In the genomic region with DNA sequence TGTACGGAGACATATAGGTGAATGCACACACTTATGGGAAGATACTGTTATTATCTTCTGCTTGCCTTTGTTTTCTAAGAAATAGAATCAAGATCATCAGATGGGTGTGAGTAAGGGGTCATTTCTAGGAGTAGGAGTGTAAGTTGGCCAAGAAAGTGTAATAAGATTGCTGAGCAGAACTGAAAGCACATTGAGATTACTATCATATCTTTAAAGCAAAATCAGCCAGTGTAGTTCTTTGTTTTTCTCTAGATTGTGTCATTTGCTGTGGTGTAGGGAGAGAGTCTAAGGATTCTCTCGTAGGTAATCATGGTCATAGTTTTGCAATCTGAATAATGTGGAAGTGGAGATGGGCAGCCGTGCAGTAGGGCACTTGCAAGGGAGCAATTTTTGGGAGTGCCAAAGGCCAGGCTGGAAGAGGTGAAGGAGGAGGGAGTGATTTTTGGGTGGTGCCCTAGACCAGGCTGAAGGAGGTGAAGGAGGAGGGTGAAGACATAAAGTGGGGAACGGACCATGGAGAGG, we compare ENCODE assay signal across 19 cellular contexts.
A peak's percentile ranks its signal among the peaks of the same experiment; 100 is the strongest.
DNase-seq lines count a peak whose midpoint lies in the region; ATAC-seq, FAIRE-seq and TF ChIP-seq lines count a peak whose summit lies in the region.
"Had no signal": no experiment of that assay in that cellular context is flagged by ENCODE, and none has a peak within 500 bp of the region (broad histone marks: within the 10 kb centered on the region; RNA-seq: fewer than 3 reads in every experiment).

No MANE protein-coding gene starts in this region.

- H2AFZ ChIP-seq in Loucy (ENCODE audit: low read length), result no peak overlapping the region
- no peak overlapping the region for H2AFZ ChIP-seq in GM12878 (ENCODE audit: control insufficient read depth, low read depth, low read length)
- no peak overlapping the region for H2AFZ ChIP-seq in MM.1S (ENCODE audit: low read length)
- H2AFZ ChIP-seq: GM23338 had no signal

- H3K9me2 ChIP-seq in Loucy (replicated peaks; ENCODE audit: low read depth, low read length) (no peaks in the 10 kb centered on the region), MM.1S (replicated peaks; ENCODE audit: insufficient read depth, low read length) (no peaks in the 10 kb centered on the region)

- TF ChIP-seq CTCF in Loucy (conservative IDR thresholded peaks at IDR 0.05; ENCODE audit: low read length) (no peak), GM12878 (IDR thresholded peaks at IDR 0.05 in 2 of 3, conservative IDR thresholded peaks at IDR 0.05 in 1 of 3; ENCODE audit: control insufficient read depth in 2 of 3, extremely low read depth in 1 of 3, insufficient read depth in 1 of 3, low read depth in 3 of 3, low read length in 3 of 3) (no peak), omental fat pad (IDR thresholded peaks at IDR 0.05) (no peak), MM.1S (IDR thresholded peaks at IDR 0.05; ENCODE audit: low read length) (no peak)

- POLR2A ChIA-PET in GM12878 (lab: Charles Lee), result no interaction called here

- 46% methylated on average over 4 of the region's 4 CpGs for whole genome bisulfite sequencing in GM12878 (ENCODE audit: insufficient coverage, insufficient replicate concordance, low lambda C conversion rate, missing lambda C conversion rate)

- FAIRE-seq in GM12892 (lab: Jason Lieb, UNC) (peak; percentile 85), GM12878 (lab: Jason Lieb, UNC) (no peak)
- FAIRE-seq: D721Med, G401.6, H54 had no signal

- H3K9me3 ChIP-seq in Loucy (ENCODE audit: insufficient read depth, low read depth, low read length) (no peaks in the 10 kb centered on the region), GM12878 (replicated peaks; ENCODE audit: control insufficient read depth, insufficient read depth, low read length) (no peaks in the 10 kb centered on the region), MM.1S (replicated peaks; ENCODE audit: insufficient read depth, low read length) (no peaks in the 10 kb centered on the region)
- H3K9me3 ChIP-seq: BLaER1 treated with 17β-estradiol and CSF1 and Interleukin-3, amounts not matched to agents 10 nM and 100 nM; Caco-2 had no signal

- H3K79me2 ChIP-seq in Loucy (ENCODE audit: insufficient read depth, low read length) (peaks cover 7% of the 10 kb centered on the region; the same call in 1 of the 2 replicates), GM12878 (ENCODE audit: control insufficient read depth, insufficient read depth, low read length) (no peaks in the 10 kb centered on the region), MM.1S (ENCODE audit: low read length) (no peaks in the 10 kb centered on the region)

- no peak for TF ChIP-seq RAD21 in GM12878 (IDR thresholded peaks at IDR 0.05; ENCODE audit: insufficient read depth, low read depth, low read length)

- TF ChIP-seq POLR2A in GM12892 (IDR thresholded peaks at IDR 0.05; ENCODE audit: low read depth, low read length) (no peak), GM12878 (IDR thresholded peaks at IDR 0.05; ENCODE audit: low read depth, low read length) (no peak)

- H3K36me3 Mint-ChIP-seq in immature natural killer cell, result no peaks in the 10 kb centered on the region
- no peaks in the 10 kb centered on the region for H3K36me3 Mint-ChIP-seq in activated CD4-positive, alpha-beta T cell treated with anti-CD3 and anti-CD28 coated beads, Interleukin-2, amount 10 ng/mL, durations not matched to agents 24 days and 14 days (ENCODE audit: low read depth)

- in situ Hi-C loops in GM12878 (cut with MboI), result no loop called here

- no peak overlapping the region for H3K27ac Mint-ChIP-seq in immature natural killer cell
- no peak overlapping the region for H3K27ac Mint-ChIP-seq in activated CD4-positive, alpha-beta T cell treated with anti-CD3 and anti-CD28 coated beads, Interleukin-2, amount 10 ng/mL, durations not matched to agents 24 days and 14 days
- H3K27ac Mint-ChIP-seq: B cell; CD4-positive, alpha-beta T cell; GM23338 had no signal

- H3K4me1 ChIP-seq in Loucy (ENCODE audit: insufficient read depth, low read length, poor library complexity, severe bottlenecking), result peaks cover 31% of the 10 kb centered on the region
- no peaks in the 10 kb centered on the region for H3K4me1 ChIP-seq in GM12878 (ENCODE audit: control insufficient read depth, insufficient read depth, low read length)
- H3K4me1 ChIP-seq in MM.1S (ENCODE audit: low read length), result no peaks in the 10 kb centered on the region
- H3K4me1 ChIP-seq: Caco-2 had no signal

- RAD21 ChIA-PET in GM12878 (lab: Charles Lee; ENCODE audit: unreplicated experiment), result interaction anchor here (0.7 to 1.0 kb wide), 2 partner anchors 41 to 59 kb away, joined by 3 read pairs; no protein-coding TSS in a partner anchor

- intact Hi-C loops in GM12878 (cut with micrococcal nuclease; ENCODE audit: unreplicated experiment), result no loop called here
- intact Hi-C loops in activated CD4-positive, alpha-beta T cell treated with anti-CD3 and anti-CD28 coated beads, Interleukin-2, amount 10 ng/mL, durations not matched to agents 24 days and 14 days (cut with micrococcal nuclease), result no loop called here

- no peak for TF ChIP-seq EP300 in GM12878 (IDR thresholded peaks at IDR 0.05; ENCODE audit: borderline replicate concordance in 1 of 2, control insufficient read depth in 1 of 2, low read depth in 2 of 2, low read length in 2 of 2)

- SMC1A ChIA-PET in GM12878 (lab: Charles Lee; ENCODE audit: uncharacterized antibody, unreplicated experiment), result interaction anchor here (0.9 to 2.0 kb wide), 8 partner anchors 8 to 130 kb away, joined by 3 to 10 read pairs (median 4); no protein-coding TSS in a partner anchor

- H3K27ac ChIP-seq in GM12878 (ENCODE audit: control insufficient read depth, insufficient read depth), result no peak overlapping the region
- no peak overlapping the region for H3K27ac ChIP-seq in MM.1S (ENCODE audit: low read length)
- H3K27ac ChIP-seq: BLaER1 treated with 17β-estradiol and CSF1 and Interleukin-3, amounts not matched to agents 10 nM and 100 nM; HL-60 had no signal

- no peak overlapping the region for H3K4me3 Mint-ChIP-seq in immature natural killer cell
- H3K4me3 Mint-ChIP-seq in activated CD4-positive, alpha-beta T cell treated with anti-CD3 and anti-CD28 coated beads, Interleukin-2, amount 10 ng/mL, durations not matched to agents 24 days and 14 days, result no peak overlapping the region
- H3K4me3 Mint-ChIP-seq: B cell; CD4-positive, alpha-beta T cell; GM23338 had no signal

- BruUV-seq in GM12878 (replicated peaks; lab: Mats Ljungman, UMichigan), result no TSS peak

- CTCF ChIA-PET in GM12878 (lab: Yijun Ruan, JAX), result interaction anchor here (0.7 to 1.2 kb wide), 5 partner anchors 8 to 338 kb away, joined by 3 to 6 read pairs (median 3); no protein-coding TSS in a partner anchor

- H3K4me1 Mint-ChIP-seq in immature natural killer cell, result no peaks in the 10 kb centered on the region
- H3K4me1 Mint-ChIP-seq in activated CD4-positive, alpha-beta T cell treated with anti-CD3 and anti-CD28 coated beads, Interleukin-2, amount 10 ng/mL, durations not matched to agents 24 days and 14 days, result peaks cover 2% of the 10 kb centered on the region
- H3K4me1 Mint-ChIP-seq: B cell had no signal

- peak; percentile 65 for ATAC-seq in GM12878
- ATAC-seq in omental fat pad (ENCODE audit: low FRiP score), result peak; percentile 63
- ATAC-seq: GM23338 had no signal

- H3K4me3 ChIP-seq in Loucy (ENCODE audit: low read length, poor library complexity, severe bottlenecking), result no peak overlapping the region
- no peak overlapping the region for H3K4me3 ChIP-seq in GM12878
- H3K4me3 ChIP-seq in MM.1S (ENCODE audit: low read length), result no peak overlapping the region
- H3K4me3 ChIP-seq: BLaER1 treated with 17β-estradiol and CSF1 and Interleukin-3, amounts not matched to agents 10 nM and 100 nM; GM23338 had no signal

- peaks cover 1 to 9% (median 3%) of the 10 kb centered on the region in 3 donors for H3K27me3 Mint-ChIP-seq in immature natural killer cell (ENCODE audit: low read depth in 3 of 3)
- peaks cover 21% of the 10 kb centered on the region for H3K27me3 Mint-ChIP-seq in activated CD4-positive, alpha-beta T cell treated with anti-CD3 and anti-CD28 coated beads, Interleukin-2, amount 10 ng/mL, durations not matched to agents 24 days and 14 days
- H3K27me3 Mint-ChIP-seq: CD4-positive, alpha-beta T cell had no signal

- H3K9ac ChIP-seq in Loucy (ENCODE audit: low read depth, low read length, poor library complexity, severe bottlenecking), result no peak overlapping the region
- H3K9ac ChIP-seq in GM12878 (ENCODE audit: control insufficient read depth, insufficient read depth, low read length), result no peak overlapping the region
- H3K9ac ChIP-seq in MM.1S (ENCODE audit: low read length), result no peak overlapping the region
- H3K9ac ChIP-seq: BLaER1 treated with 17β-estradiol and CSF1 and Interleukin-3, amounts not matched to agents 10 nM and 100 nM had no signal

- no peaks in the 10 kb centered on the region for H3K27me3 ChIP-seq in Loucy (ENCODE audit: insufficient read depth, low read length, poor library complexity, severe bottlenecking)
- no peaks in the 10 kb centered on the region for H3K27me3 ChIP-seq in GM12878 (replicated peaks in 1 of 2; ENCODE audit: control insufficient read depth in 2 of 2, insufficient read depth in 2 of 2, low read length in 1 of 2)
- H3K27me3 ChIP-seq in MM.1S (replicated peaks; ENCODE audit: insufficient read depth, low read length), result no peaks in the 10 kb centered on the region
- H3K27me3 ChIP-seq: BLaER1 treated with 17β-estradiol and CSF1 and Interleukin-3, amounts not matched to agents 10 nM and 100 nM had no signal

- H3K4me2 ChIP-seq in Loucy (ENCODE audit: low read depth, low read length, poor library complexity, severe bottlenecking), result peak overlapping the region; percentile 39
- H3K4me2 ChIP-seq in GM12878 (ENCODE audit: control insufficient read depth, insufficient read depth), result no peak overlapping the region
- no peak overlapping the region for H3K4me2 ChIP-seq in MM.1S (ENCODE audit: low read depth, low read length)
- H3K4me2 ChIP-seq: BLaER1 treated with 17β-estradiol and CSF1 and Interleukin-3, amounts not matched to agents 10 nM and 100 nM; GM23338 had no signal

- no peaks in the 10 kb centered on the region for H3F3A ChIP-seq in Loucy (ENCODE audit: low read depth)
- H3F3A ChIP-seq in MM.1S (ENCODE audit: insufficient read depth, low read length), result no peaks in the 10 kb centered on the region

- no peaks in the 10 kb centered on the region for H3K9me3 Mint-ChIP-seq in immature natural killer cell
- no peaks in the 10 kb centered on the region for H3K9me3 Mint-ChIP-seq in activated CD4-positive, alpha-beta T cell treated with anti-CD3 and anti-CD28 coated beads, Interleukin-2, amount 10 ng/mL, durations not matched to agents 24 days and 14 days
- H3K9me3 Mint-ChIP-seq: CD4-positive, alpha-beta T cell; GM23338 had no signal

- DNase-seq in GM12892 (ENCODE audit: insufficient read length) (no peak), GM12878 (ENCODE audit: low read depth, low spot score) (no peak), omental fat pad (ENCODE audit: low spot score) (no peak), immature natural killer cell (no peak), MM.1S (no peak)
- no peak for DNase-seq in activated CD4-positive, alpha-beta T cell treated with anti-CD3 and anti-CD28 coated beads, Interleukin-2, amount 10 ng/mL, durations not matched to agents 24 days and 14 days
- DNase-seq: 8988T; Caco-2; CD4-positive, alpha-beta T cell; HCEC 1CT; IMR-90 had no signal

- no peaks in the 10 kb centered on the region for H4K20me1 ChIP-seq in Loucy (ENCODE audit: insufficient read depth, low read length, poor library complexity, severe bottlenecking)
- H4K20me1 ChIP-seq in GM12878 (ENCODE audit: control insufficient read depth, insufficient read depth), result no peaks in the 10 kb centered on the region
- no peaks in the 10 kb centered on the region for H4K20me1 ChIP-seq in MM.1S (ENCODE audit: insufficient read depth, low read length)
- H4K20me1 ChIP-seq: BLaER1 treated with 17β-estradiol and CSF1 and Interleukin-3, amounts not matched to agents 10 nM and 100 nM had no signal

- H3K36me3 ChIP-seq in Loucy (ENCODE audit: insufficient read depth, low read length) (no peaks in the 10 kb centered on the region), GM12878 (ENCODE audit: control insufficient read depth in 2 of 2, insufficient read depth in 2 of 2, low read length in 1 of 2) (no peaks in the 10 kb centered on the region), MM.1S (replicated peaks; ENCODE audit: insufficient read depth, low read length) (no peaks in the 10 kb centered on the region)
- H3K36me3 ChIP-seq: BLaER1 treated with 17β-estradiol and CSF1 and Interleukin-3, amounts not matched to agents 10 nM and 100 nM had no signal
